Comparison of ENCODE assay signal across 1 cellular context in the genomic region with DNA sequence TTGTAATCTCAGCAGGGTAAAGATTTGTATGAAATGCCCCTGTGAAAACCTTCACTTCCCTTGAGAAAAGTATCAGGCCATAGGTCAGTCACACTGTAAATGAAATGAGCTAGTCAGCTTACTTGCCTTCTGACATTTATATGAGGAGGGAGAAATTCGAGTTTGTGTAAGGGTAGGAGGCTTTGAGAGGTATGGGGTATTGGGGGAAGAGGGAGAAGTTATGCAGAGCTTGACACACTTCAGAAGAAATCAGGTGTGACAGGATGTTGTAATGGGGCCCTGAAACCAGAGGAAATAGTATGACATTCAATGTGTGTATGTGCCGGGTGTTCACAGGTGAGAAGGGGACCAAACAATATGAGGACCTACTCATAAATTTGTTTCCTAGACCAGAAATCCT.
TF ChIP-seq lines count a peak whose summit lies in the region.

No MANE protein-coding gene starts in this region.

TF ChIP-seq in HepG2, 621 proteins besides CTCF, POLR2A, EP300 and RAD21 (continued from another document):
- TF ChIP-seq, protein P1, sequence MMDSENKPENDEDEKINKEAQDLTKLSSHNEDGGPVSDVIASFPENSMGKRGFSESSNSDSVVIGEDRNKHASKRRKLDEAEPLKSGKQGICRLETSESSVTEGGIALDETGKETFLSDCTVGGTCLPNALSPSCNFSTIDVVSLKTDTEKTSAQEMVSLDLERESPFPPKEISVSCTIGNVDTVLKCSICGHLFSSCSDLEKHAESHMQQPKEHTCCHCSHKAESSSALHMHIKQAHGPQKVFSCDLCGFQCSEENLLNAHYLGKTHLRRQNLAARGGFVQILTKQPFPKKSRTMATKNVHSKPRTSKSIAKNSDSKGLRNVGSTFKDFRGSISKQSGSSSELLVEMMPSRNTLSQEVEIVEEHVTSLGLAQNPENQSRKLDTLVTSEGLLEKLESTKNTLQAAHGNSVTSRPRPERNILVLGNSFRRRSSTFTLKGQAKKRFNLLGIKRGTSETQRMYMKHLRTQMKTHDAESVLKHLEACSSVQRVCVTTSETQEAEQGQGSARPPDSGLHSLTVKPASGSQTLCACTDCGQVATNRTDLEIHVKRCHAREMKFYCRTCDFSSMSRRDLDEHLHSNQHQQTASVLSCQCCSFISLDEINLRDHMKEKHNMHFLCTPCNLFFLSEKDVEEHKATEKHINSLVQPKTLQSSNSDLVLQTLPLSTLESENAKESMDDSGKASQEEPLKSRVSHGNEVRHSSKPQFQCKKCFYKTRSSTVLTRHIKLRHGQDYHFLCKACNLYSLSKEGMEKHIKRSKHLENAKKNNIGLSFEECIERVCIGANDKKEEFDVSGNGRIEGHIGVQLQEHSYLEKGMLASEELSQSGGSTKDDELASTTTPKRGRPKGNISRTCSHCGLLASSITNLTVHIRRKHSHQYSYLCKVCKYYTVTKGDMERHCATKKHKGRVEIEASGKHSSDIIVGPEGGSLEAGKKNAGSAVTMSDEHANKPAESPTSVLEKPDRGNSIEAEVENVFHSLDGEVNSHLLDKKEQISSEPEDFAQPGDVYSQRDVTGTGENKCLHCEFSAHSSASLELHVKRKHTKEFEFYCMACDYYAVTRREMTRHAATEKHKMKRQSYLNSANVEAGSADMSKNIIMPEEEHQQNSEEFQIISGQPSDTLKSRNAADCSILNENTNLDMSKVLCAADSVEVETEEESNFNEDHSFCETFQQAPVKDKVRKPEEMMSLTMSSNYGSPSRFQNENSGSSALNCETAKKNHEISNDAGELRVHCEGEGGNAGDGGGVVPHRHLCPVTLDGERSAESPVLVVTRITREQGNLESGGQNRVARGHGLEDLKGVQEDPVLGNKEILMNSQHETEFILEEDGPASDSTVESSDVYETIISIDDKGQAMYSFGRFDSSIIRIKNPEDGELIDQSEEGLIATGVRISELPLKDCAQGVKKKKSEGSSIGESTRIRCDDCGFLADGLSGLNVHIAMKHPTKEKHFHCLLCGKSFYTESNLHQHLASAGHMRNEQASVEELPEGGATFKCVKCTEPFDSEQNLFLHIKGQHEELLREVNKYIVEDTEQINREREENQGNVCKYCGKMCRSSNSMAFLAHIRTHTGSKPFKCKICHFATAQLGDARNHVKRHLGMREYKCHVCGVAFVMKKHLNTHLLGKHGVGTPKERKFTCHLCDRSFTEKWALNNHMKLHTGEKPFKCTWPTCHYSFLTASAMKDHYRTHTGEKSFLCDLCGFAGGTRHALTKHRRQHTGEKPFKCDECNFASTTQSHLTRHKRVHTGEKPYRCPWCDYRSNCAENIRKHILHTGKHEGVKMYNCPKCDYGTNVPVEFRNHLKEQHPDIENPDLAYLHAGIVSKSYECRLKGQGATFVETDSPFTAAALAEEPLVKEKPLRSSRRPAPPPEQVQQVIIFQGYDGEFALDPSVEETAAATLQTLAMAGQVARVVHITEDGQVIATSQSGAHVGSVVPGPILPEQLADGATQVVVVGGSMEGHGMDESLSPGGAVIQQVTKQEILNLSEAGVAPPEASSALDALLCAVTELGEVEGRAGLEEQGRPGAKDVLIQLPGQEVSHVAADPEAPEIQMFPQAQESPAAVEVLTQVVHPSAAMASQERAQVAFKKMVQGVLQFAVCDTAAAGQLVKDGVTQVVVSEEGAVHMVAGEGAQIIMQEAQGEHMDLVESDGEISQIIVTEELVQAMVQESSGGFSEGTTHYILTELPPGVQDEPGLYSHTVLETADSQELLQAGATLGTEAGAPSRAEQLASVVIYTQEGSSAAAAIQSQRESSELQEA (CRISPR knock-in tag; IDR thresholded peaks at IDR 0.05; ENCODE audit: not compliant biosample characterization) = no peak
- TF ChIP-seq ELF1 (CRISPR knock-in tag; IDR thresholded peaks at IDR 0.05) (no peak), ZNF3 (CRISPR knock-in tag; IDR thresholded peaks at IDR 0.05) (no peak)
